Comparison of ENCODE assay signal across 19 cellular contexts in genomic region chr2:207252416-207252815, GRCh38.
"Had no signal": no experiment of that assay in that cellular context is flagged by ENCODE, and none has a peak within 500 bp of the region (broad histone marks: within the 10 kb centered on the region; RNA-seq: fewer than 3 reads in every experiment).

No MANE protein-coding gene starts in this region.

- DNase-seq: activated CD4-positive, CD25-positive, alpha-beta regulatory T cell treated with anti-CD3 and anti-CD28 coated beads, Interleukin-2, amount 50 U/mL, for 72 hours; activated effector memory CD4-positive, alpha-beta T cell treated with Interleukin-2 at 50 U/mL for 16 hours; activated naive CD4-positive, alpha-beta T cell treated with anti-CD3 and anti-CD28 coated beads, Interleukin-2, amount 10 ng/mL, durations not matched to agents 7 days and 5 days; activated T-cell treated with anti-CD3 and anti-CD28 coated beads for 4 hours; dermis blood vessel endothelial cell; effector memory CD8-positive, alpha-beta T cell; kidney glomerular epithelial cell; left ventricle myocardium superior; naive thymus-derived CD8-positive, alpha-beta T cell; ovary; sigmoid colon; stimulated activated CD4-positive, alpha-beta T cell treated with anti-CD3 and anti-CD28 coated beads, Interleukin-12 subunit alpha, Interleukin-12 subunit beta, amount 100 ng/mL, for 4 hours; stimulated activated naive CD4-positive, alpha-beta T cell; upper lobe of right lung had no signal

- H3K4me3 ChIP-seq: ascending aorta, cardiac muscle cell, ovary, sigmoid colon, upper lobe of right lung had no signal

- H3K4me1 ChIP-seq: ascending aorta had no signal

- H3K36me3 Mint-ChIP-seq: activated naive CD4-positive, alpha-beta T cell treated with anti-CD3 and anti-CD28 coated beads, Interleukin-2, amount 10 ng/mL, durations not matched to agents 7 days and 5 days; naive thymus-derived CD8-positive, alpha-beta T cell had no signal

- H3K9me3 ChIP-seq: ascending aorta, ovary, sigmoid colon, upper lobe of right lung had no signal

- H3K27ac ChIP-seq: ascending aorta, cardiac muscle cell, foreskin keratinocyte, ovary, upper lobe of right lung, VCaP had no signal

- H3K27me3 Mint-ChIP-seq: naive thymus-derived CD8-positive, alpha-beta T cell had no signal

- ATAC-seq: effector memory CD8-positive, alpha-beta T cell; foreskin keratinocyte; left ventricle myocardium superior; naive thymus-derived CD8-positive, alpha-beta T cell; upper lobe of right lung had no signal

- H3K27me3 ChIP-seq: ascending aorta, cardiac muscle cell, foreskin keratinocyte, ovary, sigmoid colon, upper lobe of right lung had no signal

- H3K9me3 Mint-ChIP-seq: activated naive CD4-positive, alpha-beta T cell treated with anti-CD3 and anti-CD28 coated beads, Interleukin-2, amount 10 ng/mL, durations not matched to agents 7 days and 5 days; effector memory CD8-positive, alpha-beta T cell; naive thymus-derived CD8-positive, alpha-beta T cell; T-helper 1 cell treated with Interleukin-12 subunit alpha and Interleukin-12 subunit beta and Interleukin-4 antibody, amounts not matched to agents 30 μg/mL and 1 μg/mL, for 36 hours had no signal

- H3K36me3 ChIP-seq: ascending aorta, cardiac muscle cell, ovary, sigmoid colon, upper lobe of right lung had no signal

- H3K4me3 Mint-ChIP-seq: activated naive CD4-positive, alpha-beta T cell treated with anti-CD3 and anti-CD28 coated beads, Interleukin-2, amount 10 ng/mL, durations not matched to agents 7 days and 5 days; effector memory CD8-positive, alpha-beta T cell; naive thymus-derived CD8-positive, alpha-beta T cell; T-helper 1 cell treated with Interleukin-12 subunit alpha and Interleukin-12 subunit beta and Interleukin-4 antibody, amounts not matched to agents 30 μg/mL and 1 μg/mL, for 36 hours had no signal

- H3K27ac Mint-ChIP-seq: activated naive CD4-positive, alpha-beta T cell treated with anti-CD3 and anti-CD28 coated beads, Interleukin-2, amount 10 ng/mL, durations not matched to agents 7 days and 5 days; effector memory CD8-positive, alpha-beta T cell; naive thymus-derived CD8-positive, alpha-beta T cell; T-helper 1 cell treated with Interleukin-12 subunit alpha and Interleukin-12 subunit beta and Interleukin-4 antibody, amounts not matched to agents 30 μg/mL and 1 μg/mL, for 36 hours had no signal
